9 cellular contexts compared by ENCODE assay signal in genomic region chr9:133738039-133738805, GRCh38. TPM values are rescaled to one million over a fixed set of nuclear protein-coding genes. Genes with fewer than 3 reads are reported as not detected.
DNase-seq lines count a peak whose midpoint lies in the region; ATAC-seq and TF ChIP-seq lines count a peak whose summit lies in the region.
"Had no signal": no experiment of that assay in that cellular context is flagged by ENCODE, and none has a peak within 500 bp of the region (broad histone marks: within the 10 kb centered on the region; RNA-seq: fewer than 3 reads in every experiment).

SARDH (minus strand) TSS chr9:133738352; CDS start chr9:133734173, 4,179 bp downstream.

- 33% methylated on average over 14 of the region's 25 CpGs for WGBS in prostate gland

- no peak for TF ChIP-seq POLR2A in prostate gland (IDR thresholded peaks at IDR 0.05)

- no peak for TF ChIP-seq CTCF in left ventricle myocardium inferior (IDR thresholded peaks at IDR 0.05; ENCODE audit: borderline replicate concordance)
- no peak for TF ChIP-seq CTCF in prostate gland (IDR thresholded peaks at IDR 0.05)

- intact Hi-C loops in left ventricle myocardium inferior (cut with micrococcal nuclease) (no loop called here), prostate gland (cut with DNase I) (no loop called here)

- H3K4me3 ChIP-seq in left ventricle myocardium inferior (peak within 1 kb of the TSS; percentile 60), prostate gland (peak within 1 kb of the TSS; percentile 24 to 26)

- H3K27ac ChIP-seq in left ventricle myocardium inferior (replicated peaks) (no peak within 1 kb of the TSS), prostate gland (peak within 1 kb of the TSS in 1 of 2 donors; percentile 18)
- H3K27ac ChIP-seq: C4-2B had no signal

- no peak for ATAC-seq in HG03378 (IDR thresholded peaks at IDR 0.05; ENCODE audit: unreplicated experiment)

- H3K9me3 ChIP-seq in left ventricle myocardium inferior (replicated peaks) (no peaks in the 10 kb centered on the region), prostate gland (no peaks in the 10 kb centered on the region)

- DNase-seq in NCI-H524 (lab: John Stamatoyannopoulos, UW) (peak; percentile 94 to 95), NCI-H524 treated with DMSO at 0.1 percent for 48 hours (lab: John Stamatoyannopoulos, UW) (no peak), NOMO-1 treated with DMSO at 0.1 percent for 48 hours (lab: John Stamatoyannopoulos, UW; ENCODE audit: unreplicated experiment) (peak; percentile 43), left ventricle myocardium inferior (peak; percentile 63), prostate gland (ENCODE audit: low spot score) (no peak)
- peak; percentile 46 for DNase-seq in activated naive CD4-positive, alpha-beta T cell treated with anti-CD3 and anti-CD28 coated beads, Interleukin-2, amount 50 U/mL, for 16 hours
- no peak for DNase-seq in NK-92 treated with Interleukin-12 subunit alpha and Interleukin-12 subunit beta, amount 100 ng/mL, for 24 hours (lab: John Stamatoyannopoulos, UW)

- H3K36me3 ChIP-seq in left ventricle myocardium inferior (no peaks in the 10 kb centered on the region), prostate gland (no peaks in the 10 kb centered on the region)

- peaks cover 84% of the 10 kb centered on the region for H3K27me3 ChIP-seq in left ventricle myocardium inferior (ENCODE audit: low read depth)
- no peaks in the 10 kb centered on the region for H3K27me3 ChIP-seq in prostate gland (replicated peaks; ENCODE audit: insufficient read depth)

- peaks cover 13% of the 10 kb centered on the region for H3K4me1 ChIP-seq in left ventricle myocardium inferior
- peaks cover 3% of the 10 kb centered on the region for H3K4me1 ChIP-seq in prostate gland (replicated peaks)

RNA-seq across cellular contexts. Expression of gene SARDH, which starts in this region (rescaled TPM):
- 0.63 TPM for total RNA-seq in left ventricle myocardium inferior
- 1 to 10 TPM; 6.7 to 7.2 TPM for total RNA-seq in prostate gland

Comparison
In these comparisons a context has a peak if more than half of its experiments do, and no peak if none do; other contexts are left out.
1. DNase-seq: peak in NCI-H524 (2 of 2), NOMO-1 treated with DMSO at 0.1 percent for 48 hours (single experiment) and activated naive CD4-positive, alpha-beta T cell treated with anti-CD3 and anti-CD28 coated beads, Interleukin-2, amount 50 U/mL, for 16 hours (single experiment); none in NCI-H524 treated with DMSO at 0.1 percent for 48 hours (single experiment), prostate gland (single experiment) and NK-92 treated with Interleukin-12 subunit alpha and Interleukin-12 subunit beta, amount 100 ng/mL, for 24 hours (single experiment).
2. Peak in DNase-seq and H3K4me3 ChIP-seq in left ventricle myocardium inferior; RNA of the gene not detected or under 1 TPM.